In the genomic region with DNA sequence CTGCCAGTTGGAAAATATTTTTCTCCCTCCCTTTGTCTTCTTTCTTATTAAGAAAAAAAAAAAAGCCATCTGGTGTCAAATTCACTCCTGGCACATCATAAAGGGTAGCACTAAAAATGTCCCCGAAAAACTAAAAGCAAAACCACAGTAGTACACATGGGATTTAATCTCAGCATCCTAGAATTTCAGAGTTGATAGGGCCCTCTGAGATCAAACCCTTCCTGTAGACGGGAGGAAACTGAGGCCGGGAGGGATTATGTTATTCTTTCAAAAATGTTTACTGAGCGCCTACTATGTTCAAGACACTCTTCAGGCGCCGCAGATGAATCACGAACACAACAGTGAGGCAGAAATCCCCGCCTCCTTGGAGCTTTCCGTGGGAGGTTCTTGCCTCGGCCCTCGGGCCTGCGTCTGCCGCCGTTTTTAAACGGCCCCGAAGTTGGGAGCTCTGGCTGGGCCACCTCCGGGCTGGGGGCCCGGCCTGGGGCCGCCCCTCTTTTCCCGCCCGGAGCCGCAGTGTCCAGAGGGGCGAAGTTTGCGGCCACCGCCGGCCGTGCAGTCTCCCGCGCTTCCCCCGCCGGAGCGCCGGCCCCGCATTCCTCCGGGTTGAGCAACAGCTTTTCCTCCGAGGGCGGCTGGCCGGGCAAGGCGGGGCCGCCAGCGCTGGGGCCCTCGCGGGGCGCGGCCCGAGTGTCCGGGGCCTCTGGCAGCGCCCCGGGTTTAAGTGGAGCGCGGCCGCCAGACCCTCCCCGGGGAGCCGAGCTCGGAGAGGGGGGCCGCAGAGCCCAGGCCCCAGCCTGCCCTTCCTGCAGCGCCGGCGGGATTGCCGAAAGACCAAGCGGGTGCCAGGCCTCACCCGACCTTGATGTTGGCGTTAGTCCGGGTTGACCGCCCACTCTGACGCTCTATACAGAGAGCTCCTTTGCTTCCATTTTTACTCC, we compare ENCODE assay signal across 8 cellular contexts. TPM values are rescaled to one million over a fixed set of nuclear protein-coding genes. Genes with fewer than 3 reads are reported as not detected.
DNase-seq lines count a peak whose midpoint lies in the region; ATAC-seq and TF ChIP-seq lines count a peak whose summit lies in the region.

No MANE protein-coding gene starts in this region.

- peaks cover 0 to 33% of the 10 kb centered on the region in 2 donors for H3K4me1 ChIP-seq in right atrium auricular region

- peak; percentile 74 for ATAC-seq in GM18909 (IDR thresholded peaks at IDR 0.05; ENCODE audit: poor library complexity, unreplicated experiment)
- ATAC-seq in HG03342 (IDR thresholded peaks at IDR 0.05; ENCODE audit: unreplicated experiment): peak; percentile 63

- no peak for TF ChIP-seq CTCF in AG04449 (IDR thresholded peaks at IDR 0.05; ENCODE audit: insufficient read depth, low read length, missing control alignments)
- TF ChIP-seq CTCF in right atrium auricular region (IDR thresholded peaks at IDR 0.05): no peak

- no peaks in the 10 kb centered on the region for H3K36me3 ChIP-seq in right atrium auricular region

- no peaks in the 10 kb centered on the region for H3K27me3 ChIP-seq in right atrium auricular region

- CTCF ChIA-PET in AG04449 (lab: Yijun Ruan, JAX): interaction anchor here (0.8 to 2.7 kb wide), 15 partner anchors 9 to 39 kb away, joined by 3 to 25 read pairs (median 5); no protein-coding TSS in a partner anchor

- H3K9me3 ChIP-seq in right atrium auricular region: no peaks in the 10 kb centered on the region

- POLR2A ChIA-PET in AG04449 (lab: Yijun Ruan, JAX): interaction anchor here (0.9 to 2.9 kb wide), 9 partner anchors 13 to 93 kb away, joined by 3 to 46 read pairs (median 4); a partner anchor contains a TSS

- H3K27ac ChIP-seq in right atrium auricular region: peak overlapping the region; percentile 96 to 99

- H3K4me3 ChIP-seq in AG04449 (ENCODE audit: low read depth, low read length) (peak overlapping the region; percentile 52), right atrium auricular region (peak overlapping the region; percentile 37 to 62)

- no peak for DNase-seq in AG04449 (ENCODE audit: low read depth, low spot score)
- DNase-seq in SW480 (ENCODE audit: low spot score): peak; percentile 58
- DNase-seq in anterior cingulate cortex (lab: John Stamatoyannopoulos, UW): peak in 44 of 58 donors; percentile 12 to 69 (median 44)
- peak; percentile 83 for DNase-seq in right atrium auricular region (ENCODE audit: low spot score)
- peak; percentile 83 for DNase-seq in retina
- DNase-seq in NCI-H1694 (lab: John Stamatoyannopoulos, UW): no peak

RNA-seq across cellular contexts. Expression of a gene that starts 18.6 kb away (rescaled TPM):
- total RNA-seq in right atrium auricular region: 100 to 1,000 TPM in 1 of 2 donors, 10 to 100 TPM in 1; 67.6 to 105 TPM

RNA-seq across cellular contexts. Expression of a gene that starts 46.5 kb away (rescaled TPM):
- 1 to 10 TPM; 1.3 to 2.6 TPM for total RNA-seq in right atrium auricular region

Comparison
In these comparisons a context has a peak if more than half of its experiments do, and no peak if none do; other contexts are left out.
1. DNase-seq: peak in SW480 (single experiment), anterior cingulate cortex (44 of 58), right atrium auricular region (single experiment) and retina (single experiment); none in AG04449 (single experiment) and NCI-H1694 (single experiment).